Comparison of ENCODE assay signal across 29 cellular contexts in genomic region chr20:9940329-9940728, GRCh38.
"Had no signal": no experiment of that assay in that cellular context is flagged by ENCODE, and none has a peak within 500 bp of the region (broad histone marks: within the 10 kb centered on the region; RNA-seq: fewer than 3 reads in every experiment).

No MANE protein-coding gene starts in this region.

- H3K4me3 ChIP-seq: stomach, suprapubic skin, testis, thoracic aorta, thyroid gland, tibial artery, tibial nerve, transverse colon, upper lobe of left lung, upper lobe of right lung, uterus, vagina had no signal

- H3K4me1 Mint-ChIP-seq: stimulated activated effector memory CD8-positive, alpha-beta T cell treated with anti-CD3 and anti-CD28 coated beads, Interleukin-12 subunit alpha, Interleukin-12 subunit beta, amount 100 ng/mL, for 72 hours; stimulated activated memory B cell treated with anti-CD40 and anti-IgM and Interleukin-4, amounts not matched to agents 10 μg/mL and 1 μg/mL and 100 μg/mL, for 72 hours; stimulated activated naive B cell treated with anti-CD40 and anti-IgM and Interleukin-4, amounts not matched to agents 10 μg/mL and 1 μg/mL and 100 μg/mL, for 72 hours; stimulated activated naive CD8-positive, alpha-beta T cell treated with anti-CD3 and anti-CD28 coated beads, Interleukin-15, amount 100 ng/mL, for 72 hours had no signal

- H3K9me3 Mint-ChIP-seq: stimulated activated effector memory CD8-positive, alpha-beta T cell treated with anti-CD3 and anti-CD28 coated beads, Interleukin-12 subunit alpha, Interleukin-12 subunit beta, amount 100 ng/mL, for 72 hours; stimulated activated memory B cell treated with anti-CD40 and anti-IgM and Interleukin-4, amounts not matched to agents 10 μg/mL and 1 μg/mL and 100 μg/mL, for 72 hours; stimulated activated naive CD8-positive, alpha-beta T cell treated with anti-CD3 and anti-CD28 coated beads, Interleukin-15, amount 100 ng/mL, for 72 hours had no signal

- H3K4me3 Mint-ChIP-seq: stimulated activated effector memory CD8-positive, alpha-beta T cell treated with anti-CD3 and anti-CD28 coated beads, Interleukin-12 subunit alpha, Interleukin-12 subunit beta, amount 100 ng/mL, for 72 hours; stimulated activated memory B cell treated with anti-CD40 and anti-IgM and Interleukin-4, amounts not matched to agents 10 μg/mL and 1 μg/mL and 100 μg/mL, for 72 hours; stimulated activated naive B cell treated with anti-CD40 and anti-IgM and Interleukin-4, amounts not matched to agents 10 μg/mL and 1 μg/mL and 100 μg/mL, for 72 hours; stimulated activated naive CD8-positive, alpha-beta T cell treated with anti-CD3 and anti-CD28 coated beads, Interleukin-15, amount 100 ng/mL, for 72 hours; stimulated activated naive CD8-positive, alpha-beta T cell treated with anti-CD3 and anti-CD28 coated beads, Interleukin-15, Interleukin-2, amounts not matched to agents 100 ng/mL and 50 ng/mL, for 24 hours; type B pancreatic cell had no signal

- H3K36me3 ChIP-seq: stomach, suprapubic skin, thoracic aorta, thyroid gland, tibial artery, tibial nerve, transverse colon, upper lobe of left lung, upper lobe of right lung, uterus, vagina had no signal

- H3K36me3 Mint-ChIP-seq: stimulated activated effector memory CD8-positive, alpha-beta T cell treated with anti-CD3 and anti-CD28 coated beads, Interleukin-12 subunit alpha, Interleukin-12 subunit beta, amount 100 ng/mL, for 72 hours; stimulated activated memory B cell treated with anti-CD40 and anti-IgM and Interleukin-4, amounts not matched to agents 10 μg/mL and 1 μg/mL and 100 μg/mL, for 72 hours; stimulated activated naive B cell treated with anti-CD40 and anti-IgM and Interleukin-4, amounts not matched to agents 10 μg/mL and 1 μg/mL and 100 μg/mL, for 72 hours; type B pancreatic cell had no signal

- H3K27me3 ChIP-seq: stomach, suprapubic skin, testis, thyroid gland, tibial artery, tibial nerve, transverse colon, upper lobe of left lung, upper lobe of right lung, uterus, vagina had no signal

- H3K9me3 ChIP-seq: stomach, testis, thyroid gland, transverse colon, upper lobe of left lung, upper lobe of right lung, uterus, vagina had no signal

- H3K27ac ChIP-seq: stomach, suprapubic skin, testis, thoracic aorta, thyroid gland, tibial artery, tibial nerve, transverse colon, upper lobe of left lung, upper lobe of right lung, uterus, vagina had no signal

- H3K27ac Mint-ChIP-seq: stimulated activated effector memory CD8-positive, alpha-beta T cell treated with anti-CD3 and anti-CD28 coated beads, Interleukin-12 subunit alpha, Interleukin-12 subunit beta, amount 100 ng/mL, for 72 hours; stimulated activated memory B cell treated with anti-CD40 and anti-IgM and Interleukin-4, amounts not matched to agents 10 μg/mL and 1 μg/mL and 100 μg/mL, for 72 hours; stimulated activated naive B cell treated with anti-CD40 and anti-IgM and Interleukin-4, amounts not matched to agents 10 μg/mL and 1 μg/mL and 100 μg/mL, for 72 hours; stimulated activated naive CD8-positive, alpha-beta T cell treated with anti-CD3 and anti-CD28 coated beads, Interleukin-15, amount 100 ng/mL, for 72 hours; stimulated activated naive CD8-positive, alpha-beta T cell treated with anti-CD3 and anti-CD28 coated beads, Interleukin-15, Interleukin-2, amounts not matched to agents 100 ng/mL and 50 ng/mL, for 24 hours; type B pancreatic cell had no signal

- H3K4me1 ChIP-seq: stomach, suprapubic skin, testis, thyroid gland, tibial artery, tibial nerve, transverse colon, upper lobe of left lung, upper lobe of right lung, uterus, vagina had no signal

- H3K27me3 Mint-ChIP-seq: stimulated activated naive CD8-positive, alpha-beta T cell treated with anti-CD3 and anti-CD28 coated beads, Interleukin-15, amount 100 ng/mL, for 72 hours had no signal

- ATAC-seq: stimulated activated effector memory CD8-positive, alpha-beta T cell treated with anti-CD3 and anti-CD28 coated beads, Interleukin-12 subunit alpha, Interleukin-12 subunit beta, amount 100 ng/mL, for 72 hours; stimulated activated memory B cell treated with anti-CD40 and anti-IgM and Interleukin-4, amounts not matched to agents 10 μg/mL and 1 μg/mL and 100 μg/mL, for 72 hours; stimulated activated naive B cell treated with anti-CD40 and anti-IgM and Interleukin-4, amounts not matched to agents 10 μg/mL and 1 μg/mL and 100 μg/mL, for 72 hours; stimulated activated naive CD8-positive, alpha-beta T cell treated with anti-CD3 and anti-CD28 coated beads, Interleukin-15, amount 100 ng/mL, for 72 hours; stimulated activated naive CD8-positive, alpha-beta T cell treated with anti-CD3 and anti-CD28 coated beads, Interleukin-15, Interleukin-2, amounts not matched to agents 100 U/mL and 50 U/mL, for 24 hours; upper lobe of right lung had no signal

- DNase-seq: stimulated activated CD4-positive, alpha-beta T cell treated with anti-CD3 and anti-CD28 coated beads, Interleukin-2, amount 100 ng/mL, for 48 hours; stimulated activated CD4-positive, alpha-beta T cell treated with anti-CD3 and anti-CD28 coated beads, Interleukin-4, amount 100 ng/mL, for 1 hour; stimulated activated CD4-positive, alpha-beta T cell treated with anti-CD3 and anti-CD28 coated beads, Interleukin-4, amount 100 ng/mL, for 24 hours; stimulated activated CD4-positive, alpha-beta T cell treated with anti-CD3 and anti-CD28 coated beads, Interleukin-4, amount 100 ng/mL, for 4 hours; stimulated activated CD8-positive, alpha-beta memory T cell treated with anti-CD3 and anti-CD28 coated beads, Interleukin-4, amount 100 ng/mL, for 48 hours; stimulated activated naive B cell treated with anti-CD40 and anti-IgM and Interleukin-4, amounts not matched to agents 10 μg/mL and 1 μg/mL and 100 μg/mL, for 72 hours; stimulated activated naive CD4-positive, alpha-beta T cell; stimulated activated naive CD4-positive, alpha-beta T cell treated with Interleukin-2 at 50 U/mL for 16 hours; stimulated activated naive CD8-positive, alpha-beta T cell treated with anti-CD3 and anti-CD28 coated beads, Interleukin-15, amount 100 ng/mL, for 72 hours; stimulated activated naive CD8-positive, alpha-beta T cell treated with anti-CD3 and anti-CD28 coated beads, Interleukin-15, Interleukin-2, amounts not matched to agents 100 U/mL and 50 U/mL, for 24 hours; stomach; substantia nigra; testis; thyroid gland; tibial artery; transverse colon; trophoblast cell; upper lobe of left lung; upper lobe of right lung; uterus had no signal

- FAIRE-seq: urothelium cell line had no signal
